9 cellular contexts compared by ENCODE assay signal in genomic region chr6:63193324-63193723, GRCh38.
"Had no signal": no experiment of that assay in that cellular context is flagged by ENCODE, and none has a peak within 500 bp of the region (broad histone marks: within the 10 kb centered on the region; RNA-seq: fewer than 3 reads in every experiment).

No MANE protein-coding gene starts in this region.

- H3K27ac ChIP-seq: GM23248 had no signal

- H3K36me3 ChIP-seq: HAP-1 had no signal

- H3K4me3 ChIP-seq: GM23248, GM23338, HAP-1 had no signal

- H3K4me1 ChIP-seq: HAP-1 had no signal

- H3K4me1 Mint-ChIP-seq: GM23338, H9 had no signal

- H3K4me3 Mint-ChIP-seq: GM23338, H9, HFFc6 had no signal

- DNase-seq: GM23248, GOT3, H7, H9, HCEC 1CT, HFFc6 had no signal

- H3K9me3 ChIP-seq: HAP-1 had no signal

- H3K27ac Mint-ChIP-seq: GM23338, H9, HFFc6 had no signal

- ATAC-seq: GM23338, HCT116 had no signal
